ENCODE assay signal across 1 cellular context in genomic region chr2:233317544-233317943, GRCh38.
TF ChIP-seq lines count a peak whose summit lies in the region.

No MANE protein-coding gene starts in this region.

TF ChIP-seq in SK-N-SH, 30 proteins besides CTCF, POLR2A, EP300 and RAD21 (continued from another document):
- TF ChIP-seq REST (IDR thresholded peaks at IDR 0.05; ENCODE audit: low read depth, low read length), result no peak
- no peak for TF ChIP-seq SIN3A (IDR thresholded peaks at IDR 0.05; ENCODE audit: borderline replicate concordance, low read depth, low read length)
